ENCODE assay signal across 10 cellular contexts in the genomic region with DNA sequence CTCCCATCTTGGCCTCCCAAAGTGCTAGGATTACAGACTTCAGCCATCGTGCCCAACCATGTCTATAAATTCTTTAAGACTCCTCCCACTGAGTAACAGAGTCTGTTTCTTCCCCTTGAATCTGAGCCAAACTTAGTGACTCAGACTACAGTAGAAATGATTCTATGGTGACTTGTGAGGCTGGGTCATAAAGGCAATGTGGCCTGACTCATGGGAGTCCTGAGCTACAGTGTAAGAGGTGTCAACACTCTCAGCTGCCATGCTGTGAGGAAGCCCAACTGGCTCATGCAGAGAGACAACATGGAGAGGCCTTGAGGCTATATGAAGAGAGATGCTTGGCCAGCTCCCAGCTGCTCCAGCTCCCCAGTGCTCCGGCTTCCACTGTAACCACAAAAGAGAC. TPM values are rescaled to one million over a fixed set of nuclear protein-coding genes. Genes with fewer than 3 reads are reported as not detected.
A peak's percentile ranks its signal among the peaks of the same experiment; 100 is the strongest.
DNase-seq lines count a peak whose midpoint lies in the region; ATAC-seq and TF ChIP-seq lines count a peak whose summit lies in the region.
"Had no signal": no experiment of that assay in that cellular context is flagged by ENCODE, and none has a peak within 500 bp of the region (broad histone marks: within the 10 kb centered on the region; RNA-seq: fewer than 3 reads in every experiment).

No MANE protein-coding gene starts in this region.

- ATAC-seq in activated T-cell treated with anti-CD3 and anti-CD28 coated beads, Interleukin-2, amount 50 U/mL, for 4 hours = peak; percentile 95 to 98
- no peak for ATAC-seq in HG02678 (IDR thresholded peaks at IDR 0.05; ENCODE audit: unreplicated experiment)
- no peak for ATAC-seq in HG03432 (IDR thresholded peaks at IDR 0.05; ENCODE audit: unreplicated experiment)

- H3K27me3 Mint-ChIP-seq in activated T-cell treated with anti-CD3 and anti-CD28 coated beads, Interleukin-2, amount 50 U/mL, for 4 hours (ENCODE audit: low read depth) = peaks cover 1% of the 10 kb centered on the region

- no peak overlapping the region for H3K4me3 ChIP-seq in AG10803 (ENCODE audit: low read length)

- peaks cover 4% of the 10 kb centered on the region for H3K9me3 Mint-ChIP-seq in activated T-cell treated with anti-CD3 and anti-CD28 coated beads, Interleukin-2, amount 50 U/mL, for 4 hours

- DNase-seq in AG10803 (ENCODE audit: low read depth) = peak; percentile 70
- peak; percentile 96 for DNase-seq in HT1080 (ENCODE audit: low read depth)
- no peak for DNase-seq in activated T-cell treated with anti-CD3 and anti-CD28 coated beads, Interleukin-2, amount 50 U/mL, for 4 hours
- DNase-seq in kidney glomerular epithelial cell (lab: John Stamatoyannopoulos, UW) = peak; percentile 47
- no peak for DNase-seq in activated gamma-delta T cell treated with Interleukin-2 at 50 U/mL for 16 hours
- DNase-seq in amygdala (lab: John Stamatoyannopoulos, UW) = no peak
- DNase-seq: effector memory CD4-positive, alpha-beta T cell; NCI-H1092 treated with DMSO at 0.1 percent for 48 hours had no signal

- H3K36me3 Mint-ChIP-seq in activated T-cell treated with anti-CD3 and anti-CD28 coated beads, Interleukin-2, amount 50 U/mL, for 4 hours (ENCODE audit: insufficient read depth) = peaks cover 3% of the 10 kb centered on the region

- peaks cover 6% of the 10 kb centered on the region for H3K4me1 Mint-ChIP-seq in activated T-cell treated with anti-CD3 and anti-CD28 coated beads, Interleukin-2, amount 50 U/mL, for 4 hours (ENCODE audit: low read depth)

- H3K4me3 Mint-ChIP-seq in activated T-cell treated with anti-CD3 and anti-CD28 coated beads, Interleukin-2, amount 50 U/mL, for 4 hours = no peak overlapping the region

- TF ChIP-seq CTCF in AG10803 (conservative IDR thresholded peaks at IDR 0.05; ENCODE audit: low read length) = no peak

RNA-seq across cellular contexts. Expression of gene NRSN2, which starts 5.2 kb away (rescaled TPM):
- total RNA-seq in HT1080 (2014; rRNA removed; shearing (Covaris generic)) = 18.8 and 21.7 TPM in 2 replicates
- polyA plus RNA-seq in HT1080 (2015; cell fraction: cytosol; rRNA removed) = 16.3 and 29.9 TPM in 2 replicates
- 9.4 and 9.9 TPM in 2 replicates for polyA plus RNA-seq in HT1080 (2015; cell fraction: nucleus; rRNA removed)
- 1 to 10 TPM; 2.7 to 3.2 (median 2.8) TPM for total RNA-seq in activated T-cell treated with anti-CD3 and anti-CD28 coated beads, Interleukin-2, amount 50 U/mL, for 4 hours

RNA-seq across cellular contexts. Expression of gene SOX12, which starts 16.3 kb away (rescaled TPM):
- 8.7 and 13.2 TPM in 2 replicates for total RNA-seq in HT1080 (2014; rRNA removed; shearing (Covaris generic))
- polyA plus RNA-seq in HT1080 (2015; cell fraction: cytosol; rRNA removed) = 20.2 and 21.4 TPM in 2 replicates
- 19.2 and 20.0 TPM in 2 replicates for polyA plus RNA-seq in HT1080 (2015; cell fraction: nucleus; rRNA removed)
- total RNA-seq in activated T-cell treated with anti-CD3 and anti-CD28 coated beads, Interleukin-2, amount 50 U/mL, for 4 hours = 1 to 10 TPM; 3.9 to 8.5 (median 6.4) TPM

RNA-seq across cellular contexts. Expression of gene TRIB3, which starts 38.9 kb away (rescaled TPM):
- total RNA-seq in HT1080 (2014; rRNA removed; shearing (Covaris generic)) = 91.3 and 92.5 TPM in 2 replicates
- polyA plus RNA-seq in HT1080 (2015; cell fraction: cytosol; rRNA removed) = 130 and 145 TPM in 2 replicates
- polyA plus RNA-seq in HT1080 (2015; cell fraction: nucleus; rRNA removed) = 77.7 and 85.7 TPM in 2 replicates
- total RNA-seq in activated T-cell treated with anti-CD3 and anti-CD28 coated beads, Interleukin-2, amount 50 U/mL, for 4 hours = 10 to 100 TPM; 34.6 to 45.2 (median 37.0) TPM

RNA-seq across cellular contexts. Expression of gene ZCCHC3, which starts 44.3 kb away (rescaled TPM):
- 17.3 and 22.2 TPM in 2 replicates for total RNA-seq in HT1080 (2014; rRNA removed; shearing (Covaris generic))
- polyA plus RNA-seq in HT1080 (2015; cell fraction: cytosol; rRNA removed) = 14.9 and 17.1 TPM in 2 replicates
- polyA plus RNA-seq in HT1080 (2015; cell fraction: nucleus; rRNA removed) = 11.4 and 13.0 TPM in 2 replicates
- total RNA-seq in activated T-cell treated with anti-CD3 and anti-CD28 coated beads, Interleukin-2, amount 50 U/mL, for 4 hours = 10 to 100 TPM; 22.5 to 26.0 (median 25.5) TPM

RNA-seq across cellular contexts. Expression of gene C20orf96, which starts 51.1 kb away (rescaled TPM):
- 0.23 and 0.50 TPM in 2 replicates for total RNA-seq in HT1080 (2014; rRNA removed; shearing (Covaris generic))
- 1.7 and 2.2 TPM in 2 replicates for polyA plus RNA-seq in HT1080 (2015; cell fraction: cytosol; rRNA removed)
- polyA plus RNA-seq in HT1080 (2015; cell fraction: nucleus; rRNA removed) = 5.3 and 6.7 TPM in 2 replicates
- 1 to 10 TPM; 2.1 to 3.2 (median 3.0) TPM for total RNA-seq in activated T-cell treated with anti-CD3 and anti-CD28 coated beads, Interleukin-2, amount 50 U/mL, for 4 hours

Comparison
In these comparisons a context has a peak if more than half of its experiments do, and no peak if none do; other contexts are left out.
1. DNase-seq: peak in AG10803 (single experiment), HT1080 (single experiment) and kidney glomerular epithelial cell (single experiment); none in activated T-cell treated with anti-CD3 and anti-CD28 coated beads, Interleukin-2, amount 50 U/mL, for 4 hours (single experiment), activated gamma-delta T cell treated with Interleukin-2 at 50 U/mL for 16 hours (single experiment) and amygdala (0 of 56).
2. ATAC-seq: peak in activated T-cell treated with anti-CD3 and anti-CD28 coated beads, Interleukin-2, amount 50 U/mL, for 4 hours (2 of 2); none in HG02678 (single experiment) and HG03432 (single experiment).